Comparison of ENCODE assay signal across 1 cellular context in genomic region chr9:35904338-35904737, GRCh38.
TF ChIP-seq lines count a peak whose summit lies in the region.

No MANE protein-coding gene starts in this region.

TF ChIP-seq in GM23338, 12 proteins besides CTCF, POLR2A, EP300 and RAD21 (continued from another document):
- TF ChIP-seq ETS1 (IDR thresholded peaks at IDR 0.05) (no peak), STAT1 (IDR thresholded peaks at IDR 0.05; ENCODE audit: unreplicated experiment) (no peak), ZNF331 (CRISPR knock-in tag; IDR thresholded peaks at IDR 0.05; ENCODE audit: low read depth) (no peak), POLR2AphosphoS5 (IDR thresholded peaks at IDR 0.05; ENCODE audit: low read depth) (no peak)
